9 cellular contexts compared by ENCODE assay signal in the genomic region with DNA sequence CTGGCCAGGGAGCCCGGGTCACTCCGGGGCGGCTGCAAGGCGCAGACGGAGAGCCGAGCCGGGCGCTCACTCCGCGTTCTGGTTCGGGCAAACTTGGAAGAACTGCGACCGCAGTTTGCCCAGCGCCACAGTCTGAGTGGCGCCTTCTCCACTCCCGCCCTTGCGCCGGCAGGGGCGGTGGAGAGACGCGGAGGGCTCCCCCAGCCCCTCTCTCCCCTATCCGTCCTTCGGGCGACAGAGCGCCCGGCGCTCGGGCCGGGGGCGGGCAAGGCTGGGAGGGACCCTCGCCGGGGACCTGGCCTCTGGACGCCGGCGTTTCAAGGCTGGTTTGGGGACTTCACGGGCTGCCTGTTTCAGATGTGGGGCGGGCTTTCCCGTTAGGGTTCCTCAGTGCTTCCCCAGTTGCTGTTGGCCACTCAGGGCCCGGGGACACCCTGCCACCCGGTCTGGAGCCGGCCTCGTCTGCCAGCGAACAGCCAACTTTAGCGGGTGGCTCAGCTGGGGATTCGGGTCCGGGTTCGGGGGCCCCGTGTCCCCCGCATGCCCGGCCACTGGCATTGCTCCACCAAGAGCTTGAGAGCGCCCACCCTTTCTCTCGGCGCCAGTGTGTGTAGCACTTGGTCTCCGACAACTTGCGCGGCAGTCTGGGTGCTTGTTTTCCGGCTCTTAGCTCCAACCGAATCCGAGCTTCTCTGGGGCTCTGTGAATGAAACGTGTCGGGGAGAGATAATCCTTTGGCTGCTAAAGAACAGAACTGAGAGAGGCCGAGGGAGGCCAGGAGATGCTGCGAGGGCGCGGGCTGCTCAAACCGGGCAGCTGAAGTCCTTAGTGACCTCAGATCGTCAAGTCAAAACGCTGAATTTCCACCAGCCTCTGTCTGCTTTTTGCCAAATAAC. TPM values are rescaled to one million over a fixed set of nuclear protein-coding genes. Genes with fewer than 3 reads are reported as not detected.
DNase-seq lines count a peak whose midpoint lies in the region; ATAC-seq and TF ChIP-seq lines count a peak whose summit lies in the region.
"Had no signal": no experiment of that assay in that cellular context is flagged by ENCODE, and none has a peak within 500 bp of the region (broad histone marks: within the 10 kb centered on the region; RNA-seq: fewer than 3 reads in every experiment).

No MANE protein-coding gene starts in this region.

- H3K36me3 Mint-ChIP-seq in CD8-positive, alpha-beta T cell: no peaks in the 10 kb centered on the region

- peaks cover 38% of the 10 kb centered on the region for H3K27me3 Mint-ChIP-seq in CD8-positive, alpha-beta T cell (ENCODE audit: low read depth)

- under 1% methylated on average over 68 of the region's 68 CpGs for WGBS in HUES64
- 0% methylated on average over 25 of the region's 68 CpGs for WGBS in esophagus muscularis mucosa

- H3K4me1 Mint-ChIP-seq in CD8-positive, alpha-beta T cell (ENCODE audit: low read depth): peaks cover 2% of the 10 kb centered on the region

- H3K9me3 Mint-ChIP-seq in CD8-positive, alpha-beta T cell: no peaks in the 10 kb centered on the region

- no peaks in the 10 kb centered on the region for H3K36me3 ChIP-seq in HUES64 (ENCODE audit: insufficient read depth, low read length)
- no peaks in the 10 kb centered on the region for H3K36me3 ChIP-seq in Peyer's patch
- no peaks in the 10 kb centered on the region for H3K36me3 ChIP-seq in esophagus muscularis mucosa
- H3K36me3 ChIP-seq in effector memory CD4-positive, alpha-beta T cell (ENCODE audit: control insufficient read depth, insufficient read depth, low read length): no peaks in the 10 kb centered on the region
- H3K36me3 ChIP-seq in CD8-positive, alpha-beta T cell (ENCODE audit: insufficient read depth, low read length): no peaks in the 10 kb centered on the region

- H3K4me3 Mint-ChIP-seq in CD8-positive, alpha-beta T cell: no peak overlapping the region
- H3K4me3 Mint-ChIP-seq: dendritic cell treated with granulocyte-macrophage colony-stimulating factor and Interleukin-4, amounts not matched to agents 40 ng/mL and 50 ng/mL, for 4 days had no signal

- intact Hi-C loops in esophagus muscularis mucosa (cut with DNase I): no loop called here
- intact Hi-C loops in CD8-positive, alpha-beta T cell (cut with DNase I, micrococcal nuclease): no loop called here

- POLR2A ChIA-PET in CD8-positive, alpha-beta T cell (lab: Charles Lee): interaction anchor here (0.6 kb wide), 1 partner anchor 1250 kb away, joined by 3 read pairs; no protein-coding TSS in a partner anchor

- H3K4me3 ChIP-seq in HUES64 (ENCODE audit: low read length) (peak overlapping the region; percentile 78), Peyer's patch (peak overlapping the region; percentile 32 to 58 (median 40)), esophagus muscularis mucosa (peak overlapping the region; percentile 53 to 64 (median 56))
- H3K4me3 ChIP-seq in effector memory CD4-positive, alpha-beta T cell (ENCODE audit: insufficient read depth, low read depth, low read length, poor library complexity, severe bottlenecking): no peak overlapping the region
- no peak overlapping the region for H3K4me3 ChIP-seq in CD8-positive, alpha-beta T cell (ENCODE audit: low read depth, low read length)

- H3K27ac ChIP-seq in HUES64 (ENCODE audit: low read depth, low read length) (peak overlapping the region; percentile 56), Peyer's patch (peak overlapping the region; percentile 60 to 81 (median 70)), esophagus muscularis mucosa (replicated peaks in 1 of 4) (peak overlapping the region; percentile 71 to 80 (median 76))
- H3K27ac ChIP-seq in effector memory CD4-positive, alpha-beta T cell (ENCODE audit: insufficient read depth, low read length, poor library complexity, severe bottlenecking): no peak overlapping the region
- H3K27ac ChIP-seq in CD8-positive, alpha-beta T cell (ENCODE audit: low read depth, low read length): no peak overlapping the region

- no peak for TF ChIP-seq EP300 in esophagus muscularis mucosa (IDR thresholded peaks at IDR 0.05)

- H3K27me3 ChIP-seq in HUES64 (ENCODE audit: insufficient read depth, low read length): no peaks in the 10 kb centered on the region
- no peaks in the 10 kb centered on the region for H3K27me3 ChIP-seq in Peyer's patch
- peaks cover 0 to 36% (median 5%) of the 10 kb centered on the region in 4 donors for H3K27me3 ChIP-seq in esophagus muscularis mucosa
- H3K27me3 ChIP-seq in effector memory CD4-positive, alpha-beta T cell (replicated peaks; ENCODE audit: control insufficient read depth, insufficient read depth, low read length, poor library complexity, severe bottlenecking): peaks cover 2% of the 10 kb centered on the region
- peaks cover 5% of the 10 kb centered on the region for H3K27me3 ChIP-seq in CD8-positive, alpha-beta T cell (ENCODE audit: insufficient read depth, low read length)

- no peak overlapping the region for H3K27ac Mint-ChIP-seq in CD8-positive, alpha-beta T cell
- H3K27ac Mint-ChIP-seq: dendritic cell treated with granulocyte-macrophage colony-stimulating factor and Interleukin-4, amounts not matched to agents 40 ng/mL and 50 ng/mL, for 4 days had no signal

- DNase-seq in AG09319 (ENCODE audit: extremely low read depth, low read depth) (no peak), Peyer's patch (peak in 1 of 3 donors; percentile 54), esophagus muscularis mucosa (ENCODE audit: extremely low spot score) (no peak), mucosa of gallbladder (ENCODE audit: low spot score) (peak; percentile 23)
- no peak for DNase-seq in effector memory CD4-positive, alpha-beta T cell
- no peak for DNase-seq in CD8-positive, alpha-beta T cell

- CTCF ChIA-PET in CD8-positive, alpha-beta T cell (lab: Charles Lee): no interaction called here

- no peaks in the 10 kb centered on the region for H3K9me3 ChIP-seq in HUES64 (ENCODE audit: insufficient read depth, low read depth, low read length)
- no peaks in the 10 kb centered on the region for H3K9me3 ChIP-seq in Peyer's patch
- no peaks in the 10 kb centered on the region for H3K9me3 ChIP-seq in esophagus muscularis mucosa
- H3K9me3 ChIP-seq in effector memory CD4-positive, alpha-beta T cell (ENCODE audit: control insufficient read depth, low read length): no peaks in the 10 kb centered on the region
- no peaks in the 10 kb centered on the region for H3K9me3 ChIP-seq in CD8-positive, alpha-beta T cell (ENCODE audit: low read length)

- TF ChIP-seq POLR2A in Peyer's patch (IDR thresholded peaks at IDR 0.05) (no peak), esophagus muscularis mucosa (IDR thresholded peaks at IDR 0.05; ENCODE audit: low read depth) (no peak)

- TF ChIP-seq CTCF in AG09319 (IDR thresholded peaks at IDR 0.05; ENCODE audit: low read depth, low read length) (peak; percentile 67), Peyer's patch (IDR thresholded peaks at IDR 0.05) (peak in 1 of 6 experiments; percentile 8), esophagus muscularis mucosa (IDR thresholded peaks at IDR 0.05) (peak in 1 of 3 experiments; percentile 28)
- no peak for TF ChIP-seq CTCF in CD8-positive, alpha-beta T cell (IDR thresholded peaks at IDR 0.05)

- H3K9ac ChIP-seq in HUES64 (ENCODE audit: low read depth, low read length): peak overlapping the region; percentile 92

- ATAC-seq in CD8-positive, alpha-beta T cell: no peak
- no peak for ATAC-seq in HG02840 (IDR thresholded peaks at IDR 0.05; ENCODE audit: low FRiP score, unreplicated experiment)

- H3K4me1 ChIP-seq in HUES64 (ENCODE audit: insufficient read depth, low read length) (peaks cover 61% of the 10 kb centered on the region), Peyer's patch (no peaks in the 10 kb centered on the region), esophagus muscularis mucosa (peaks cover 0 to 25% (median 17%) of the 10 kb centered on the region in 4 donors)
- no peaks in the 10 kb centered on the region for H3K4me1 ChIP-seq in effector memory CD4-positive, alpha-beta T cell (ENCODE audit: control insufficient read depth, insufficient read depth, low read length, poor library complexity, severe bottlenecking)
- H3K4me1 ChIP-seq in CD8-positive, alpha-beta T cell (ENCODE audit: insufficient read depth, low read length): no peaks in the 10 kb centered on the region

RNA-seq across cellular contexts. Expression of a gene that starts 1.5 kb away (rescaled TPM):
- polyA plus RNA-seq in HUES64 (2013, experiment 1 of 2): 13.7 TPM
- polyA plus RNA-seq in HUES64 (2013, experiment 2 of 2): 17.9 TPM
- total RNA-seq in Peyer's patch (10 to 100 TPM in 1 of 4 donors, 1 to 10 TPM in 3; 1.6 to 13.2 (median 2.6) TPM), esophagus muscularis mucosa (10 to 100 TPM in 3 of 4 donors, 1 to 10 TPM in 1; 6.5 to 17.2 (median 13.5) TPM), mucosa of gallbladder (24.0 TPM)
- not detected for total RNA-seq in CD8-positive, alpha-beta T cell

Comparison
In these comparisons a context has a peak if more than half of its experiments do, and no peak if none do; other contexts are left out.
1. H3K27ac ChIP-seq: peak in HUES64 (single experiment), Peyer's patch (4 of 4) and esophagus muscularis mucosa (4 of 4); none in effector memory CD4-positive, alpha-beta T cell (single experiment) and CD8-positive, alpha-beta T cell (single experiment).
2. H3K4me3 ChIP-seq: peak in HUES64 (single experiment), Peyer's patch (4 of 4) and esophagus muscularis mucosa (4 of 4); none in effector memory CD4-positive, alpha-beta T cell (single experiment) and CD8-positive, alpha-beta T cell (single experiment).